1 cellular context compared by ENCODE assay signal in genomic region chr1:220451541-220451940, GRCh38.
TF ChIP-seq lines count a peak whose summit lies in the region.

No MANE protein-coding gene starts in this region.

TF ChIP-seq in WTC11, 78 proteins besides CTCF, POLR2A, EP300 and RAD21 (continued from another document):
- TF ChIP-seq, protein P1, sequence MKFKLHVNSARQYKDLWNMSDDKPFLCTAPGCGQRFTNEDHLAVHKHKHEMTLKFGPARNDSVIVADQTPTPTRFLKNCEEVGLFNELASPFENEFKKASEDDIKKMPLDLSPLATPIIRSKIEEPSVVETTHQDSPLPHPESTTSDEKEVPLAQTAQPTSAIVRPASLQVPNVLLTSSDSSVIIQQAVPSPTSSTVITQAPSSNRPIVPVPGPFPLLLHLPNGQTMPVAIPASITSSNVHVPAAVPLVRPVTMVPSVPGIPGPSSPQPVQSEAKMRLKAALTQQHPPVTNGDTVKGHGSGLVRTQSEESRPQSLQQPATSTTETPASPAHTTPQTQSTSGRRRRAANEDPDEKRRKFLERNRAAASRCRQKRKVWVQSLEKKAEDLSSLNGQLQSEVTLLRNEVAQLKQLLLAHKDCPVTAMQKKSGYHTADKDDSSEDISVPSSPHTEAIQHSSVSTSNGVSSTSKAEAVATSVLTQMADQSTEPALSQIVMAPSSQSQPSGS (CRISPR knock-in tag; IDR thresholded peaks at IDR 0.05; ENCODE audit: borderline replicate concordance, low read depth), result no peak
- TF ChIP-seq MXD4 (CRISPR knock-in tag; IDR thresholded peaks at IDR 0.05; ENCODE audit: borderline replicate concordance) (no peak), PREB (CRISPR knock-in tag; IDR thresholded peaks at IDR 0.05; ENCODE audit: borderline replicate concordance) (no peak), TP53 (CRISPR knock-in tag; IDR thresholded peaks at IDR 0.05) (no peak), RORB (CRISPR knock-in tag; IDR thresholded peaks at IDR 0.05) (no peak)
